ENCODE assay signal across 18 cellular contexts in the genomic region with DNA sequence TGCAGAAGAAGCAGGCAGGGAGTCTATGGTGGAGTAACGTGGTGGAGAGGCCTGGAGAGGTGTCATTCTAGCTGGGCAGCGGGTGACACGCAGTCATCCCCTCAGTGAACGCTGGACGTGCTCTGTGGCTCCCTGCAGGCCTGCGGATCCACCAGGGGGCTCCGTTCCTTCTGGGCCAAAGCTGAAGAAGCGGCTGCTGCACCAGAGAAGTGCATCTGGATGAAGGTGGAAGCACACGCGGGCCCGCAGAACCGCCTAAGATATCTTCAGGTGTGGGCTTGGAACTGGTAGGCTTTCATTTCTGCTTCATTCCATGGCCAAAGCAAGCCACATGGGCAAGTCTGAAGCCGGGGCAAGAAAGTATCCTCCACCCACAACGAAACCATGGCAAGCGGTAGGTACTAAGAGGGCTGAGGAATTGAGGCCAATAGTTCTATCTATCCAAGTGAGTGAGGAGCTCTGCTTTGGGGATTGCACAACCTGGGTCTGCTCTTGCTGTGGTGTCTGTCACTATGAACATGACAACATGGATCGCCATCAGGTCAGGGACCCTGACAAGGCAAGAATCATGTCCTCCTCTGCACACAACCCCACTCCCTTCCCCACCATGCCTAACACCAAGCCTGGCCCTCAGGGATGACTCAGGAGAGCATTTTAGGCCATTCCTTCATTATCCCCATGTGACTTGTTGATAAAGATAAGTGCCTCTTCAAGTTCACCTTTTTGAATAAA.
DNase-seq lines count a peak whose midpoint lies in the region; ATAC-seq, FAIRE-seq and TF ChIP-seq lines count a peak whose summit lies in the region.
"Had no signal": no experiment of that assay in that cellular context is flagged by ENCODE, and none has a peak within 500 bp of the region (broad histone marks: within the 10 kb centered on the region; RNA-seq: fewer than 3 reads in every experiment).

No MANE protein-coding gene starts in this region.

- no peaks in the 10 kb centered on the region for H3K27me3 ChIP-seq in BLaER1 treated with 17β-estradiol and CSF1 and Interleukin-3, amounts not matched to agents 10 nM and 100 nM
- no peaks in the 10 kb centered on the region for H3K27me3 ChIP-seq in left ventricle myocardium inferior (ENCODE audit: low read depth)
- H3K27me3 ChIP-seq: transverse colon had no signal

- peak; percentile 43 for FAIRE-seq in GM12891 (lab: Jason Lieb, UNC)

- intact Hi-C loops in left ventricle myocardium inferior (cut with micrococcal nuclease) = no loop called here

- H3K36me3 ChIP-seq in BLaER1 treated with 17β-estradiol and CSF1 and Interleukin-3, amounts not matched to agents 10 nM and 100 nM = peaks cover 0 to 19% (median 10%) of the 10 kb centered on the region in 11 experiments; a peak in 7 of 22 replicates
- H3K36me3 ChIP-seq in left ventricle myocardium inferior = no peaks in the 10 kb centered on the region
- H3K36me3 ChIP-seq: prostate gland, transverse colon had no signal

- TF ChIP-seq POLR2A in GM12891 (IDR thresholded peaks at IDR 0.05; ENCODE audit: low read depth, low read length) = no peak

- ATAC-seq in esophagus mucosa (no peak), GM18868 (IDR thresholded peaks at IDR 0.05; ENCODE audit: unreplicated experiment) (no peak)
- ATAC-seq: natural killer cell treated with Interleukin-12 subunit alpha and Interleukin-12 subunit beta and Interleukin-15 and Interleukin-18, amount 100 ng/mL, for 72 hours; stimulated activated memory B cell treated with anti-CD40 and anti-IgM and Interleukin-4, amounts not matched to agents 10 μg/mL and 1 μg/mL and 100 μg/mL, for 72 hours had no signal

- H3K9me3 ChIP-seq in BLaER1 treated with 17β-estradiol and CSF1 and Interleukin-3, amounts not matched to agents 10 nM and 100 nM (replicated peaks in 1 of 11) = peaks cover 36 to 54% (median 40%) of the 10 kb centered on the region in 11 experiments
- peaks cover 30% of the 10 kb centered on the region for H3K9me3 ChIP-seq in left ventricle myocardium inferior (replicated peaks)
- H3K9me3 ChIP-seq: prostate gland had no signal

- no peak overlapping the region for H3K9ac ChIP-seq in BLaER1 treated with 17β-estradiol and CSF1 and Interleukin-3, amounts not matched to agents 10 nM and 100 nM

- no peak for TF ChIP-seq CTCF in left ventricle myocardium inferior (IDR thresholded peaks at IDR 0.05; ENCODE audit: borderline replicate concordance)

- H4K20me1 ChIP-seq in BLaER1 treated with 17β-estradiol and CSF1 and Interleukin-3, amounts not matched to agents 10 nM and 100 nM = no peaks in the 10 kb centered on the region

- H3K27ac ChIP-seq in BLaER1 treated with 17β-estradiol and CSF1 and Interleukin-3, amounts not matched to agents 10 nM and 100 nM = peak overlapping the region in 9 of 11 experiments; percentile 9 to 69 (median 54); a peak in 17 of 22 replicates
- no peak overlapping the region for H3K27ac ChIP-seq in left ventricle myocardium inferior (replicated peaks)
- H3K27ac ChIP-seq: prostate gland, transverse colon had no signal

- peaks cover 0 to 6% (median 0%) of the 10 kb centered on the region in 10 experiments; a peak in 3 of 20 replicates for H3K4me1 ChIP-seq in BLaER1 treated with 17β-estradiol and CSF1 and Interleukin-3, amounts not matched to agents 10 nM and 100 nM
- no peaks in the 10 kb centered on the region for H3K4me1 ChIP-seq in left ventricle myocardium inferior
- H3K4me1 ChIP-seq: prostate gland, transverse colon had no signal

- H3K4me3 ChIP-seq in BLaER1 treated with 17β-estradiol and CSF1 and Interleukin-3, amounts not matched to agents 10 nM and 100 nM = 0 out of 20 replicates have a peak overlapping the region, but pooled peaks of 1 of the 10 experiments have one; percentile 8
- H3K4me3 ChIP-seq in left ventricle myocardium inferior = no peak overlapping the region
- H3K4me3 ChIP-seq: prostate gland, transverse colon had no signal

- DNase-seq in GM12891 (ENCODE audit: insufficient read length, low spot score) (no peak), RPMI8226 (peak; percentile 60), iPS-NIHi7 (ENCODE audit: extremely low spot score) (peak; percentile 51), NCI-H1092 treated with DMSO at 0.1 percent for 48 hours (lab: John Stamatoyannopoulos, UW) (no peak), left ventricle myocardium inferior (no peak)
- DNase-seq: activated CD4-positive, CD25-positive, alpha-beta regulatory T cell; activated naive CD8-positive, alpha-beta T cell treated with anti-CD3 and anti-CD28 coated beads for 36 hours; GF-D8; NCI-H1694 treated with DMSO at 0.1 percent for 48 hours; SHP77; stimulated activated CD4-positive, alpha-beta T cell treated with anti-CD3 and anti-CD28 coated beads, Interleukin-12 subunit alpha, Interleukin-12 subunit beta, amount 100 ng/mL, for 4 hours; transverse colon had no signal

- H3K4me2 ChIP-seq in BLaER1 treated with 17β-estradiol and CSF1 and Interleukin-3, amounts not matched to agents 10 nM and 100 nM = no peak overlapping the region

TF ChIP-seq in GM12891, 5 proteins besides CTCF, POLR2A, EP300 and RAD21:
- no peak for TF ChIP-seq POLR2AphosphoS5 (IDR thresholded peaks at IDR 0.05; ENCODE audit: low read depth, low read length)
- no peak for TF ChIP-seq TAF1 (IDR thresholded peaks at IDR 0.05; ENCODE audit: low read depth, low read length)

Comparison
In these comparisons a context has a peak if more than half of its experiments do, and no peak if none do; other contexts are left out.
1. DNase-seq: peak in RPMI8226 (single experiment) and iPS-NIHi7 (single experiment); none in GM12891 (single experiment), NCI-H1092 treated with DMSO at 0.1 percent for 48 hours (single experiment) and left ventricle myocardium inferior (single experiment).